In genomic region chr17:74288785-74289184, GRCh38 we compare ENCODE assay signal across 13 cellular contexts.
DNase-seq lines count a peak whose midpoint lies in the region; ATAC-seq lines count a peak whose summit lies in the region.
"Had no signal": no experiment of that assay in that cellular context is flagged by ENCODE, and none has a peak within 500 bp of the region (broad histone marks: within the 10 kb centered on the region; RNA-seq: fewer than 3 reads in every experiment).

No MANE protein-coding gene starts in this region.

- H3K36me3 Mint-ChIP-seq in activated naive CD4-positive, alpha-beta T cell treated with anti-CD3 and anti-CD28 coated beads, Interleukin-2, amount 10 ng/mL, durations not matched to agents 7 days and 5 days: no peaks in the 10 kb centered on the region
- H3K36me3 Mint-ChIP-seq: mesothelial cell of epicardium had no signal

- no peaks in the 10 kb centered on the region for H3K9me3 Mint-ChIP-seq in activated naive CD4-positive, alpha-beta T cell treated with anti-CD3 and anti-CD28 coated beads, Interleukin-2, amount 10 ng/mL, durations not matched to agents 7 days and 5 days
- H3K9me3 Mint-ChIP-seq: mesothelial cell of epicardium had no signal

- CTCF ChIA-PET in activated naive CD4-positive, alpha-beta T cell treated with anti-CD3 and anti-CD28 coated beads, Interleukin-2, amount 10 ng/mL, durations not matched to agents 7 days and 5 days (lab: Charles Lee): interaction anchor here (1.0 to 9.6 kb wide), 2 partner anchors 9 to 79 kb away, joined by 4 to 72 read pairs; no protein-coding TSS in a partner anchor

- no peak overlapping the region for H3K4me3 Mint-ChIP-seq in activated naive CD4-positive, alpha-beta T cell treated with anti-CD3 and anti-CD28 coated beads, Interleukin-2, amount 10 ng/mL, durations not matched to agents 7 days and 5 days
- H3K4me3 Mint-ChIP-seq: mesothelial cell of epicardium had no signal

- peaks cover 44% of the 10 kb centered on the region for H3K4me1 Mint-ChIP-seq in activated naive CD4-positive, alpha-beta T cell treated with anti-CD3 and anti-CD28 coated beads, Interleukin-2, amount 10 ng/mL, durations not matched to agents 7 days and 5 days

- peaks cover 22% of the 10 kb centered on the region for H3K27me3 Mint-ChIP-seq in activated naive CD4-positive, alpha-beta T cell treated with anti-CD3 and anti-CD28 coated beads, Interleukin-2, amount 10 ng/mL, durations not matched to agents 7 days and 5 days

- ATAC-seq in HG02588 (IDR thresholded peaks at IDR 0.05; ENCODE audit: unreplicated experiment): peak; percentile 68
- ATAC-seq: psoas muscle had no signal

- H3K27ac Mint-ChIP-seq in activated naive CD4-positive, alpha-beta T cell treated with anti-CD3 and anti-CD28 coated beads, Interleukin-2, amount 10 ng/mL, durations not matched to agents 7 days and 5 days: peak overlapping the region; percentile 37
- H3K27ac Mint-ChIP-seq: mesothelial cell of epicardium had no signal

- DNase-seq in activated naive CD4-positive, alpha-beta T cell treated with anti-CD3 and anti-CD28 coated beads, Interleukin-2, amount 10 ng/mL, durations not matched to agents 7 days and 5 days: no peak
- no peak for DNase-seq in activated naive CD4-positive, alpha-beta T cell (lab: John Stamatoyannopoulos, UW)
- peak; percentile 43 to 68 for DNase-seq in activated CD4-positive, alpha-beta T cell treated with anti-CD3 and anti-CD28 coated beads, Interleukin-2, amount 50 U/mL, for 48 hours
- peak; percentile 67 for DNase-seq in stimulated activated CD8-positive, alpha-beta memory T cell treated with anti-CD3 and anti-CD28 coated beads, Interleukin-4, amount 100 ng/mL, for 48 hours
- DNase-seq in NCI-H128 (lab: John Stamatoyannopoulos, UW; ENCODE audit: unreplicated experiment) (no peak), HK-2 (ENCODE audit: unreplicated experiment) (no peak), NCI-H2081 treated with DMSO at 0.1 percent for 48 hours (lab: John Stamatoyannopoulos, UW) (no peak)
- DNase-seq: activated CD4-positive, CD25-positive, alpha-beta regulatory T cell treated with anti-CD3 and anti-CD28 coated beads, Interleukin-2, amount 50 U/mL, for 72 hours; NCI-H526; psoas muscle; SHP77 had no signal

Comparison
In these comparisons a context has a peak if more than half of its experiments do, and no peak if none do; other contexts are left out.
1. DNase-seq: peak in activated CD4-positive, alpha-beta T cell treated with anti-CD3 and anti-CD28 coated beads, Interleukin-2, amount 50 U/mL, for 48 hours (2 of 2) and stimulated activated CD8-positive, alpha-beta memory T cell treated with anti-CD3 and anti-CD28 coated beads, Interleukin-4, amount 100 ng/mL, for 48 hours (single experiment); none in activated naive CD4-positive, alpha-beta T cell treated with anti-CD3 and anti-CD28 coated beads, Interleukin-2, amount 10 ng/mL, durations not matched to agents 7 days and 5 days (single experiment), activated naive CD4-positive, alpha-beta T cell (0 of 4), NCI-H128 (single experiment), HK-2 (single experiment) and NCI-H2081 treated with DMSO at 0.1 percent for 48 hours (single experiment).